ENCODE assay signal across 8 cellular contexts in the genomic region with DNA sequence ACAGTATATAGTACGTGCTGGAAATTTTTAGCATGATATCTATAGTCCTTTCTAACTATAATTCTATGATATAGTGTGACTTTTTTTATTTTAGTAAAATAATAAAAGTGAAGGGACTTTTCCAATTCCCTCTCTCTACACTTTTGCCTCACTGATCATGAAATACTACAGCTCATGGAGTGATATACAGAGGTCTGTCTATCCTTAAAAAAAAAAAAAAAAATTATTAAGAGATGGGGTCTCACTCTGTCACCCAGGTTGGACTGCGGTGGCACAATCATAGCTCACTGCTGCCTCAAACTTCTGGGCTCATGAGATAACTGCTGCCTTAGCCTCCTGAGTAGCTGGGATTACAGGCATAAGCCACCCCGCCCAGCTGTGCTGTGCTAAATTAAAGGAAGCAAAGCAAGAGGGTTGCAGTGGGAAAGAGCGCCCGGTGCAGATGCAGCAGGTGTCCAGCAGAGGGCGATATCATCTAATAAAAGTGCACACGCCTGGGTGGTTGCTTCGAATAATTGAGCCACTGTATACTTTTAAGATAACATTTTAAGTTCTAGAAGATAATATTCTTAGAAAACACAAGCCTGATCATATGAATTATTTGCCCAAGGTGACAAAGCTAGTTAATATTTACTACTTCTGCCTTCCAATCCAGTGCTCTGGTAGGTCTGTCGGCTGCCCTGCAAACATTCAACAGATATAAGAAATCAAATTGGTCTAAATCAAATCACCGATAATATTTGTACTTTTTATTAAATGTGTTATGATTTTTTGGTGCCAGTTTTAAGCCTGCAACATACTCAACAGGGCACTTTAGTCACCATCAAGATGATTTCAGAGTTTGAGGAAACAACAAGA.
DNase-seq lines count a peak whose midpoint lies in the region; ATAC-seq, FAIRE-seq and TF ChIP-seq lines count a peak whose summit lies in the region.

No MANE protein-coding gene starts in this region.

- peak; percentile 75 for DNase-seq in BE2C
- peak; percentile 50 for DNase-seq in NCI-H774 (lab: John Stamatoyannopoulos, UW)
- peak; percentile 88 for DNase-seq in activated CD8-positive, alpha-beta memory T cell treated with anti-CD3 and anti-CD28 coated beads for 24 hours
- peak; percentile 84 for DNase-seq in myocyte (ENCODE audit: low read depth)
- DNase-seq in stimulated activated CD8-positive, alpha-beta memory T cell treated with anti-CD3 and anti-CD28 coated beads, Interleukin-7, amount 100 ng/mL, for 48 hours (ENCODE audit: extremely low read depth in 1 of 2, low read depth in 1 of 2) = peak; percentile 11 to 28

- peak; percentile 93 for TF ChIP-seq CTCF in BE2C (IDR thresholded peaks at IDR 0.05; ENCODE audit: low read depth, low read length)

- no peaks in the 10 kb centered on the region for H3K9me3 ChIP-seq in BE2C

- no peak overlapping the region for H3K4me3 ChIP-seq in BE2C (ENCODE audit: low read depth, low read length)

- no peaks in the 10 kb centered on the region for H3K27me3 ChIP-seq in BE2C

- peaks cover 4% of the 10 kb centered on the region; the same call in 1 of the 2 replicates for H3K4me1 ChIP-seq in BE2C

- peak; percentile 83 for ATAC-seq in GM19035 (IDR thresholded peaks at IDR 0.05; ENCODE audit: unreplicated experiment)
- ATAC-seq in HG03354 (IDR thresholded peaks at IDR 0.05; ENCODE audit: poor library complexity, severe bottlenecking, unreplicated experiment) = peak; percentile 85

- no peaks in the 10 kb centered on the region for H3K36me3 ChIP-seq in BE2C

- FAIRE-seq in endometrium (lab: Jason Lieb, UNC) = peak; percentile 51

Comparison
In these comparisons a context has a peak if more than half of its experiments do, and no peak if none do; other contexts are left out.
1. DNase-seq: peak in every context shown above with its lines; median percentile 88 in activated CD8-positive, alpha-beta memory T cell treated with anti-CD3 and anti-CD28 coated beads for 24 hours; 84 in myocyte; 75 in BE2C; 50 in NCI-H774; 20 in stimulated activated CD8-positive, alpha-beta memory T cell treated with anti-CD3 and anti-CD28 coated beads, Interleukin-7, amount 100 ng/mL, for 48 hours.